In the genomic region with DNA sequence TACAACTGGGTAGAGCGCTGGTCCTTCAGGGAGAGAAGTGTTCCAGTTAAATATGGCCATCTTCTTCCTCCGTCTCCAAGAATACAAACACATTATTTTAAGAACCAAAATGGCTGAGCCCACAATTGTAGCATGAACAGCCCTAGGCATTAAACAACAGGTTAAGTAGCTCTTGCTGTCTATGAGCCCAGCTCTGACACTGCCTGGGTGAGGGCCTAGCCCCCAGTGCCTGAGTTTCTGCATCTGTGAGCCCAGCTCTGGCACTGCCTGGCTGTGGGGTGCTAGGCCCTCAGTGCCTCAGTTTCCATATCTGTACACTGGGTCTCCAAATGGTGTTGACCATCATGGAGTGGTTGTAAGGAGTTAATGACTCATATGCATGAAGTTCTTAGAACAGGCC, we compare ENCODE assay signal across 37 cellular contexts. TPM values are rescaled to one million over a fixed set of nuclear protein-coding genes. Genes with fewer than 3 reads are reported as not detected.
"Had no signal": no experiment of that assay in that cellular context is flagged by ENCODE, and none has a peak within 500 bp of the region (broad histone marks: within the 10 kb centered on the region; RNA-seq: fewer than 3 reads in every experiment).

No MANE protein-coding gene starts in this region.

- H3K36me3 Mint-ChIP-seq: activated CD8-positive, alpha-beta memory T cell treated with anti-CD3 and anti-CD28 coated beads, Interleukin-2, amount 10 ng/mL, durations not matched to agents 7 days and 5 days; activated naive CD4-positive, alpha-beta T cell treated with anti-CD3 and anti-CD28 coated beads, Interleukin-2, amount 10 ng/mL, durations not matched to agents 7 days and 5 days; activated naive CD8-positive, alpha-beta T cell; brain; T-cell had no signal

- H3K9me3 Mint-ChIP-seq: activated naive CD4-positive, alpha-beta T cell treated with anti-CD3 and anti-CD28 coated beads, Interleukin-2, amount 10 ng/mL, durations not matched to agents 7 days and 5 days; activated naive CD8-positive, alpha-beta T cell treated with anti-CD3 and anti-CD28 coated beads, Interleukin-2, amount 50 U/mL, for 24 hours; T-cell had no signal

- H3K27ac ChIP-seq: Peyer's patch, SJSA1, VCaP had no signal

- DNase-seq: activated CD4-positive, alpha-beta memory T cell treated with anti-CD3 and anti-CD28 coated beads, Interleukin-2, amount 10 ng/mL, durations not matched to agents 7 days and 5 days; activated CD4-positive, alpha-beta T cell treated with anti-CD3 and anti-CD28 coated beads for 1 hour; activated CD4-positive, alpha-beta T cell treated with anti-CD3 and anti-CD28 coated beads for 48 hours; activated CD4-positive, CD25-positive, alpha-beta regulatory T cell; activated CD8-positive, alpha-beta memory T cell treated with anti-CD3 and anti-CD28 coated beads for 24 hours; activated CD8-positive, alpha-beta memory T cell treated with anti-CD3 and anti-CD28 coated beads, Interleukin-2, amount 10 ng/mL, durations not matched to agents 7 days and 5 days; activated CD8-positive, alpha-beta memory T cell treated with anti-CD3 and anti-CD28 coated beads, Interleukin-2, amount 50 U/mL, for 48 hours; activated effector memory CD4-positive, alpha-beta T cell treated with Interleukin-2 at 50 U/mL for 16 hours; activated naive CD4-positive, alpha-beta T cell treated with anti-CD3 and anti-CD28 coated beads, Interleukin-2, amount 10 ng/mL, durations not matched to agents 7 days and 5 days; activated naive CD8-positive, alpha-beta T cell treated with anti-CD3 and anti-CD28 coated beads, Interleukin-2, amount 50 U/mL, for 24 hours; activated T-cell treated with anti-CD3 and anti-CD28 coated beads, Interleukin-2, amount 50 U/mL, for 48 hours; anterior cingulate cortex; Karpas-422; KBM-7; NCI-H1048; NCI-H1105 treated with DMSO at 0.1 percent for 48 hours; NCI-H1436; NCI-H1694; NCI-H1930; NCI-H2081 treated with DMSO at 0.1 percent for 48 hours; NCI-H526; NCI-H748 treated with DMSO at 0.1 percent for 48 hours; NK-92 treated with Interleukin-12 subunit alpha and Interleukin-12 subunit beta, amount 100 ng/mL, for 24 hours; PC-3; Peyer's patch; RPMI8226; SHP77 treated with DMSO at 0.1 percent for 48 hours; SK-N-SH; T-cell; T-helper 2 cell; T-helper 9 cell had no signal

- H3K4me3 Mint-ChIP-seq: activated CD4-positive, alpha-beta memory T cell treated with anti-CD3 and anti-CD28 coated beads, Interleukin-2, amount 10 ng/mL, durations not matched to agents 7 days and 5 days; activated CD8-positive, alpha-beta memory T cell treated with anti-CD3 and anti-CD28 coated beads, Interleukin-2, amount 10 ng/mL, durations not matched to agents 7 days and 5 days; activated naive CD4-positive, alpha-beta T cell treated with anti-CD3 and anti-CD28 coated beads, Interleukin-2, amount 10 ng/mL, durations not matched to agents 7 days and 5 days; activated naive CD8-positive, alpha-beta T cell; activated naive CD8-positive, alpha-beta T cell treated with anti-CD3 and anti-CD28 coated beads, Interleukin-2, amount 50 U/mL, for 24 hours; brain; T-cell had no signal

- H3K27me3 ChIP-seq: Peyer's patch, SJSA1 had no signal

- H3K36me3 ChIP-seq: Peyer's patch, SJSA1 had no signal

- H3K27ac Mint-ChIP-seq: activated CD4-positive, alpha-beta memory T cell treated with anti-CD3 and anti-CD28 coated beads, Interleukin-2, amount 10 ng/mL, durations not matched to agents 7 days and 5 days; activated CD8-positive, alpha-beta memory T cell treated with anti-CD3 and anti-CD28 coated beads, Interleukin-2, amount 10 ng/mL, durations not matched to agents 7 days and 5 days; activated naive CD4-positive, alpha-beta T cell treated with anti-CD3 and anti-CD28 coated beads, Interleukin-2, amount 10 ng/mL, durations not matched to agents 7 days and 5 days; activated naive CD8-positive, alpha-beta T cell; activated naive CD8-positive, alpha-beta T cell treated with anti-CD3 and anti-CD28 coated beads, Interleukin-2, amount 50 U/mL, for 24 hours; T-cell had no signal

- H3K9ac ChIP-seq: SK-N-SH had no signal

- H3K4me1 Mint-ChIP-seq: activated CD8-positive, alpha-beta memory T cell treated with anti-CD3 and anti-CD28 coated beads, Interleukin-2, amount 10 ng/mL, durations not matched to agents 7 days and 5 days; activated naive CD4-positive, alpha-beta T cell treated with anti-CD3 and anti-CD28 coated beads, Interleukin-2, amount 10 ng/mL, durations not matched to agents 7 days and 5 days; activated naive CD8-positive, alpha-beta T cell treated with anti-CD3 and anti-CD28 coated beads, Interleukin-2, amount 50 U/mL, for 24 hours; T-cell had no signal

- H3K4me1 ChIP-seq: Peyer's patch, SJSA1 had no signal

- H3K4me3 ChIP-seq: Peyer's patch, SJSA1 had no signal

- H3K9me3 ChIP-seq: Peyer's patch, SJSA1, SK-N-SH had no signal

- ATAC-seq: activated CD8-positive, alpha-beta memory T cell treated with anti-CD3 and anti-CD28 coated beads, Interleukin-2, amount 10 ng/mL, durations not matched to agents 7 days and 5 days; activated naive CD8-positive, alpha-beta T cell treated with anti-CD3 and anti-CD28 coated beads, Interleukin-2, amount 50 U/mL, for 24 hours; PC-3; T-cell had no signal

RNA-seq across cellular contexts. Expression of a gene that starts 24.8 kb away (rescaled TPM):
- total RNA-seq: MCF 10A, NCI-H460, PC-3, SJSA1, T-cell had no signal
- polyA plus RNA-seq: SK-N-SH had no signal
